In the genomic region with DNA sequence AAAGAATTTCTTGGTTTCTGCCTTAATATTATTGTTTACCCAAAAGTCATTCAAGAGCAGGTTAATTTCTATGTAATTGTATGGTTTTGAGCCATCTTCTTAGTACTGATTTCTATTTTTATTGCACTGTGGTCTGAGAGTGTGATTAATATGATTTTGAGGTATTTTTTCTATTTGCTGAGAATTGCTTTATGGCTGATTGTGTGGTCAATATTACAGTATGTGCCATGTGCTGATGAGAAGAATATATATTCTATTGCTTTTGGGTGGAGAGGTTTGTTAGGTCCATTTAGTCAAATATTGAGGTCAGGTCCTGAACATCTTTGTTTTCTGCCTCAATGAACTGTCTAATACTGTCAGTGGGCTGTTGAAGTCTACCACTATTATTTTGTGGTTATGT, we compare ENCODE assay signal across 25 cellular contexts.
"Had no signal": no experiment of that assay in that cellular context is flagged by ENCODE, and none has a peak within 500 bp of the region (broad histone marks: within the 10 kb centered on the region; RNA-seq: fewer than 3 reads in every experiment).

No MANE protein-coding gene starts in this region.

- H3K36me3 ChIP-seq: colonic mucosa, esophagus squamous epithelium, gastrocnemius medialis, heart right ventricle, left lung, lower lobe of right lung had no signal

- H3K4me1 ChIP-seq: colonic mucosa, esophagus squamous epithelium, gastrocnemius medialis, heart right ventricle, left lung, lower lobe of right lung had no signal

- H3K4me3 ChIP-seq: colonic mucosa, esophagus squamous epithelium, gastrocnemius medialis, heart right ventricle, left lung, lower lobe of right lung, mucosa of descending colon had no signal

- H3K27me3 ChIP-seq: colonic mucosa, esophagus squamous epithelium, gastrocnemius medialis, heart right ventricle, left lung had no signal

- H3K9me3 ChIP-seq: colonic mucosa had no signal

- H3K27ac ChIP-seq: colonic mucosa, epithelial cell of prostate, esophagus squamous epithelium, gastrocnemius medialis, heart right ventricle, left lung, lower lobe of right lung had no signal

- H3K4me1 Mint-ChIP-seq: endodermal cell, naive B cell had no signal

- ATAC-seq: effector memory CD8-positive, alpha-beta T cell; esophagus mucosa; gastrocnemius medialis; heart right ventricle; left cardiac atrium; left lung; left ventricle myocardium superior; lower lobe of right lung; mucosa of descending colon had no signal

- DNase-seq: colonic mucosa; cortex of kidney; effector CD8-positive, alpha-beta T cell; effector memory CD8-positive, alpha-beta T cell; endodermal cell; erythroblast; esophagus squamous epithelium; foreskin fibroblast; foreskin melanocyte; gastrocnemius medialis; glutamatergic neuron; head of caudate nucleus; heart right ventricle; hippocampal formation; left cardiac atrium; left lung; left ventricle myocardium superior; lower lobe of right lung; mesenchymal stem cell; mucosa of descending colon; naive B cell had no signal

- H3K27ac Mint-ChIP-seq: dendritic cell treated with granulocyte-macrophage colony-stimulating factor and Interleukin-4, amounts not matched to agents 40 ng/mL and 50 ng/mL, for 4 days; effector memory CD8-positive, alpha-beta T cell; endodermal cell; mesothelial cell of epicardium; naive B cell had no signal

- H3K27me3 Mint-ChIP-seq: dendritic cell treated with granulocyte-macrophage colony-stimulating factor and Interleukin-4, amounts not matched to agents 40 ng/mL and 50 ng/mL, for 4 days; effector memory CD8-positive, alpha-beta T cell; naive B cell had no signal

- H3K4me3 Mint-ChIP-seq: dendritic cell treated with granulocyte-macrophage colony-stimulating factor and Interleukin-4, amounts not matched to agents 40 ng/mL and 50 ng/mL, for 4 days; effector memory CD8-positive, alpha-beta T cell; endodermal cell; mesothelial cell of epicardium; naive B cell had no signal
